14 cellular contexts compared by ENCODE assay signal in the genomic region with DNA sequence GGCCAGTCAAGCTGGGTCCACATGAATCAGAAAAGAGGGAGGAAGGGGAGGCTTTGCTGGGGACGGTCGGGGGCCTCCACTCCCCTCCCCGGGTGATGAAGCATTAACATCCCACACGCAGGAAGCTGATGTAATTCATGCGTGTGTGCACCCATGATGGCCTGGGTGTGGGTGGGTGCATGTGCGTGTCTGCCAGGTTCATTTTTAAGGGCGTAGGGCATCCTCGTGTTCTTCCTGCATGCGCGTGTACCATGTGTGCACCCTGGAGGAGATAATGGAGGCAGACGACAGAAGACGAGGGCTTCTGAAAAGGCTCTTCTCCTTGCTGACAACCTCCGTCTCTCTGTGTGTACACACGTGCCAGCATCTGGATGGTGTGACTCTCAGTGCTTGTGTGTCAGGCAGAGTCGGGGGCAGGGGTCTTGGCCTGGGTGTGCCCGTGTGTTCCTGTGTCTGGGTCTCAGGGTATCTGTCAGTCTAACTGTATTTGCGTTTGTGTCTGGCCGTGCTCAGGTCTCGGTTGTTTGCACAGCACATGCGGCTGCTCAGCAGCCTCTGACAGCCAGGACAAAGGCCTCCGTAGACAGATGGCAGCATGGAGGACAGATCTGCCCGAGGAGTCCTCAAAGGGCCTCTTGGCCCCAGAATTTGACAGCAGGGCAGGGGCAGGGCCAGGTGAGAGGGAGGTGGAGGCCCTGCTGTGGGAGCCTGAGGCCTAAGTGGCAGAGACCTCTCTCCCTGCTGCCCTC. TPM values are rescaled to one million over a fixed set of nuclear protein-coding genes. Genes with fewer than 3 reads are reported as not detected.
DNase-seq lines count a peak whose midpoint lies in the region; ATAC-seq and TF ChIP-seq lines count a peak whose summit lies in the region.
"Had no signal": no experiment of that assay in that cellular context is flagged by ENCODE, and none has a peak within 500 bp of the region (broad histone marks: within the 10 kb centered on the region; RNA-seq: fewer than 3 reads in every experiment).

No MANE protein-coding gene starts in this region.

- H3K4me3 Mint-ChIP-seq in brain: peak overlapping the region in 4 of 5 experiments; percentile 43 to 77 (median 54)

- no peak overlapping the region for H3K27ac ChIP-seq in neural cell (ENCODE audit: low read length)
- H3K27ac ChIP-seq: brain microvascular endothelial cell, hepatocyte had no signal

- H3K9me3 ChIP-seq in neural cell (ENCODE audit: low read length): no peaks in the 10 kb centered on the region

- no peaks in the 10 kb centered on the region for H3K79me2 ChIP-seq in neural cell (replicated peaks; ENCODE audit: insufficient read depth, low read length)
- H3K79me2 ChIP-seq: hepatocyte had no signal

- no peak for TF ChIP-seq EP300 in neural cell (conservative IDR thresholded peaks at IDR 0.05; ENCODE audit: poor library complexity, severe bottlenecking)

- no peaks in the 10 kb centered on the region for H3F3A ChIP-seq in neural cell (ENCODE audit: insufficient read depth, low read length, poor library complexity, severe bottlenecking)

- DNase-seq in NCI-H2171 treated with DMSO at 0.1 percent for 48 hours (lab: John Stamatoyannopoulos, UW) (peak; percentile 63), NCI-H2171 (lab: John Stamatoyannopoulos, UW) (no peak), DMS53 treated with DMSO at 0.1 percent for 48 hours (lab: John Stamatoyannopoulos, UW; ENCODE audit: unreplicated experiment) (peak; percentile 42), medulla oblongata (ENCODE audit: extremely low spot score) (no peak), midbrain (lab: John Stamatoyannopoulos, UW) (no peak)
- DNase-seq: brain microvascular endothelial cell, MM.1S, NCI-H510A, occipital lobe, trophoblast cell had no signal

- H3K36me3 Mint-ChIP-seq in brain: no peaks in the 10 kb centered on the region

- no peaks in the 10 kb centered on the region for H3K36me3 ChIP-seq in neural cell (ENCODE audit: insufficient read depth, low read length)
- H3K36me3 ChIP-seq: brain microvascular endothelial cell had no signal

- no peak for TF ChIP-seq CTCF in brain (conservative IDR thresholded peaks at IDR 0.05)
- no peak for TF ChIP-seq CTCF in neural cell (IDR thresholded peaks at IDR 0.05; ENCODE audit: poor library complexity, severe bottlenecking)

- H3K9me3 Mint-ChIP-seq in brain: peaks cover 0 to 3% (median 0%) of the 10 kb centered on the region in 5 experiments

- no peak overlapping the region for H2AFZ ChIP-seq in neural cell (ENCODE audit: low read depth, low read length)
- H2AFZ ChIP-seq: hepatocyte had no signal

- no peaks in the 10 kb centered on the region for H4K20me1 ChIP-seq in neural cell (ENCODE audit: insufficient read depth)

- peak overlapping the region; percentile 41 to 90 (median 55) for H3K27ac Mint-ChIP-seq in brain

- H3K9me2 ChIP-seq in neural cell (ENCODE audit: insufficient read depth, low read length): no peaks in the 10 kb centered on the region

- no peak overlapping the region for H3K4me3 ChIP-seq in neural cell (ENCODE audit: low read length)
- H3K4me3 ChIP-seq: hepatocyte had no signal

- peak overlapping the region; percentile 6 for H3K9ac ChIP-seq in neural cell (ENCODE audit: low read length)

- peaks cover 22% of the 10 kb centered on the region for H3K27me3 Mint-ChIP-seq in brain

- no peak overlapping the region for H3K4me2 ChIP-seq in neural cell (ENCODE audit: low read length)

- ATAC-seq in GM19035 (IDR thresholded peaks at IDR 0.05; ENCODE audit: unreplicated experiment): no peak

- TF ChIP-seq RAD21 in neural cell (conservative IDR thresholded peaks at IDR 0.05): no peak

- peaks cover 22% of the 10 kb centered on the region for H3K27me3 ChIP-seq in neural cell (ENCODE audit: insufficient read depth, low read depth, low read length)
- H3K27me3 ChIP-seq: hepatocyte had no signal

- peaks cover 85% of the 10 kb centered on the region for H3K4me1 Mint-ChIP-seq in brain

TF ChIP-seq in neural cell, 6 proteins besides CTCF, POLR2A, EP300 and RAD21:
- TF ChIP-seq REST (IDR thresholded peaks at IDR 0.05; ENCODE audit: borderline replicate concordance) (peak; percentile 32), MXI1 (conservative IDR thresholded peaks at IDR 0.05; ENCODE audit: poor library complexity, severe bottlenecking) (peak; percentile 37), TAF1 (IDR thresholded peaks at IDR 0.05; ENCODE audit: low read depth) (no peak), EZH2 (IDR thresholded peaks at IDR 0.05; ENCODE audit: borderline replicate concordance, insufficient read depth, low read length, poor library complexity, severe bottlenecking) (no peak), POLR2AphosphoS5 (IDR thresholded peaks at IDR 0.05) (peak; percentile 74), SMC3 (conservative IDR thresholded peaks at IDR 0.05; ENCODE audit: poor library complexity) (peak; percentile 20)

RNA-seq across cellular contexts. Expression of gene RAP1GAP, which starts 2.4 kb away (rescaled TPM):
- polyA plus RNA-seq in brain (ENCODE audit: insufficient read depth, low read depth, low replicate concordance) (60.7 TPM), neural cell (9.8 and 13.0 TPM in 2 replicates)
- 11.7 and 11.8 TPM in 2 replicates for polyA minus RNA-seq in neural cell

Comparison
In these comparisons a context has a peak if more than half of its experiments do, and no peak if none do; other contexts are left out.
1. DNase-seq: peak in NCI-H2171 treated with DMSO at 0.1 percent for 48 hours (single experiment) and DMS53 treated with DMSO at 0.1 percent for 48 hours (single experiment); none in NCI-H2171 (single experiment), medulla oblongata (single experiment) and midbrain (single experiment).